1 cellular context compared by ENCODE assay signal in the genomic region with DNA sequence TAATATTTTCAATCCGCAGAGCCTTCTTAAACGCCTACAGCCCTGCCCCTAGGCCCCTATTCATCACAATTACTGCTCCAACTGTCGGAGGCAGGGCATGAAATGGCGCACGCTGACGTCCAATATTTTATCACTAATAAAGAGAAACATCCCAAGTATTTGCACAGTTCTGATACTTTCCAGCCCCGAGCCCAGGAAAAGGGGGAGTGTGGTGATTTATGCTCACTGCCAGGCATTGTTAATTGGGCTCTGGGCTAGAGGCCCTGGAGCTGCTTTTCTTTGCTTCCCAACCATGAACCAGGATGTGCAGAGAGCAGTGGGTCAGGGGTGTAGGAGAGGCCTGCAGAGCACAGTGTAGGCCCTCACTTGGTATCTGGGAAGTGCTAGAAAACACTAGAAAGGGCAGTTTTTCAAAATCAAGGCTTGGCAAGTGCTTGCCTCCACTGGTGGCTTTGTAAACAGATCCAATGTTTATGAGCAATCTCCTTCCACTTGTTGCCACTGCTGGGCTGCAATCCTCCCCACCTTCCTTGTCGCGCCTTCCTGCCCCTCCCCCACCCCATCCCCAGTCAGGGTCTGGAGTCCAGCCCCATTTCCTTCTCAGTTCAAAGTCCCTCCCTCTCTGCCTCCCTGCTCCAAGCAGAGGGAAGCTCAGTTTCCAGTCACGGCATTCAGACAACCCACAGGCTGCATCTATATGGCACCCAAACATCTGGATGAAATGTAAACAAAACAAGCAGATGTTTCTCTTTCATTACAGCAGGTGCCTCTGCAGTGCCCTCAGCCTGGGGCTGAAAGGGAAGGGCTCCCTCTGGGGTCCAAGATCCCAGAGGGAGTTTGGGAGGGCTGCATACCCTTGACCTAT.
TF ChIP-seq lines count a peak whose summit lies in the region.

No MANE protein-coding gene starts in this region.

TF ChIP-seq in SK-N-SH, 30 proteins besides CTCF, POLR2A, EP300 and RAD21 (continued from another document):
- 0 out of 2 replicates have a peak, but pooled peaks have one; percentile 27 for TF ChIP-seq FOXJ3 (CRISPR knock-in tag; IDR thresholded peaks at IDR 0.05)
- no peak for TF ChIP-seq FOXM1 (IDR thresholded peaks at IDR 0.05; ENCODE audit: low read depth)
- TF ChIP-seq JUND (IDR thresholded peaks at IDR 0.05), result no peak
- TF ChIP-seq TAF1 (IDR thresholded peaks at IDR 0.05; ENCODE audit: borderline replicate concordance, low read depth, low read length), result no peak
- TF ChIP-seq, protein P1, sequence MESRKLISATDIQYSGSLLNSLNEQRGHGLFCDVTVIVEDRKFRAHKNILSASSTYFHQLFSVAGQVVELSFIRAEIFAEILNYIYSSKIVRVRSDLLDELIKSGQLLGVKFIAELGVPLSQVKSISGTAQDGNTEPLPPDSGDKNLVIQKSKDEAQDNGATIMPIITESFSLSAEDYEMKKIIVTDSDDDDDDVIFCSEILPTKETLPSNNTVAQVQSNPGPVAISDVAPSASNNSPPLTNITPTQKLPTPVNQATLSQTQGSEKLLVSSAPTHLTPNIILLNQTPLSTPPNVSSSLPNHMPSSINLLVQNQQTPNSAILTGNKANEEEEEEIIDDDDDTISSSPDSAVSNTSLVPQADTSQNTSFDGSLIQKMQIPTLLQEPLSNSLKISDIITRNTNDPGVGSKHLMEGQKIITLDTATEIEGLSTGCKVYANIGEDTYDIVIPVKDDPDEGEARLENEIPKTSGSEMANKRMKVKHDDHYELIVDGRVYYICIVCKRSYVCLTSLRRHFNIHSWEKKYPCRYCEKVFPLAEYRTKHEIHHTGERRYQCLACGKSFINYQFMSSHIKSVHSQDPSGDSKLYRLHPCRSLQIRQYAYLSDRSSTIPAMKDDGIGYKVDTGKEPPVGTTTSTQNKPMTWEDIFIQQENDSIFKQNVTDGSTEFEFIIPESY (IDR thresholded peaks at IDR 0.05; ENCODE audit: borderline replicate concordance, low read depth), result no peak
- TF ChIP-seq SMC3 (IDR thresholded peaks at IDR 0.05; ENCODE audit: low read depth, low read length), result no peak
- TF ChIP-seq RXRA (IDR thresholded peaks at IDR 0.05; ENCODE audit: borderline replicate concordance, low read depth), result no peak
- no peak for TF ChIP-seq RFX5 (IDR thresholded peaks at IDR 0.05; ENCODE audit: low read length)
- TF ChIP-seq MXI1 (IDR thresholded peaks at IDR 0.05; ENCODE audit: low read depth, low read length), result peak; percentile 48; the same call in 1 of the 2 replicates
- no peak for TF ChIP-seq EZH2phosphoT487 (IDR thresholded peaks at IDR 0.05; ENCODE audit: borderline replicate concordance, low read depth)
